In genomic region chr1:190328871-190329270, GRCh38 we compare ENCODE assay signal across 7 cellular contexts.
"Had no signal": no experiment of that assay in that cellular context is flagged by ENCODE, and none has a peak within 500 bp of the region (broad histone marks: within the 10 kb centered on the region; RNA-seq: fewer than 3 reads in every experiment).

No MANE protein-coding gene starts in this region.

- H3K36me3 Mint-ChIP-seq: IgD-negative memory B cell had no signal

- DNase-seq: GM23248, GOT3, H9, HCEC 1CT, KG1 had no signal

- H2AFZ ChIP-seq: GM23248 had no signal

- H3K4me3 ChIP-seq: GM23248 had no signal

- H3K9ac ChIP-seq: GM23248 had no signal

- H3K27ac Mint-ChIP-seq: H9, IgD-negative memory B cell had no signal

- H3K4me3 Mint-ChIP-seq: H9, IgD-negative memory B cell had no signal

- H3K4me1 Mint-ChIP-seq: H9, IgD-negative memory B cell had no signal

- H3K9me3 Mint-ChIP-seq: H9 had no signal

- H3K27me3 Mint-ChIP-seq: IgD-negative memory B cell had no signal

- H3K27ac ChIP-seq: GM23248, HL-60 had no signal
